Comparison of ENCODE assay signal across 8 cellular contexts in the genomic region with DNA sequence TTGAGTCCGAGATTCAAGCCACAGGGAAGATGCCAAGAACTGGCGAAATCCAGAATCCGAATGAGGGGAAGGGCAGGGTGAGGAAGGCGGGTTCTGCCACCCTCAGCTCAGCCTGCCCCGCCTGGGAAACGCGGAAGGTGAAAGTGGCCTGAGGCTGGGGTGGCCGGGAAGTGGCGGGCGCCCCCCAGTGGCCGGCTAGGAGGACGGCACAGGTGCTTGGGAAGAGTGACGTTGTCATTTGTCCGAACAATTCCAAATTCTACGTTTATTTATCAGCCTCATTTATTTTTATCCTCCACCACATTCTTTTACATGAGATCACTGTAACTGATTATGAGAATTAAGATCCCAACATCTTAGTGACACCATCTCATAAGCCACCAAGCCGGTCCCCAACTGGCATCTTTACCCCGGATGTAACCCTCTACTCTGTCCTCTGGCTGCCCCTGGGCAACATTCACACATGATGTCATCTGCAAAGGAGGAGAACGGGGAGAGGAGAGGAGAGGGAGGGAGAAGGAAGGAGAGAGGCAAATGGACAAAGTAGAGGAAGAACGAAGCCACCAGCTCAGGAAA. TPM values are rescaled to one million over a fixed set of nuclear protein-coding genes. Genes with fewer than 3 reads are reported as not detected.
A peak's percentile ranks its signal among the peaks of the same experiment; 100 is the strongest.
DNase-seq lines count a peak whose midpoint lies in the region; ATAC-seq, FAIRE-seq and TF ChIP-seq lines count a peak whose summit lies in the region.

No MANE protein-coding gene starts in this region.

- TF ChIP-seq POLR2A in A549 (IDR thresholded peaks at IDR 0.05; ENCODE audit: low read length) = no peak
- TF ChIP-seq POLR2A in GM12892 (IDR thresholded peaks at IDR 0.05; ENCODE audit: low read depth, low read length) = no peak

- H3K4me3 ChIP-seq in A549 (peak overlapping the region; percentile 24; the same call in 1 of the 3 replicates), mesenchymal stem cell (ENCODE audit: insufficient read depth in 1 of 2, low read depth in 1 of 2, low read length in 2 of 2) (no peak overlapping the region)

- DNase-seq in A549 (ENCODE audit: low read depth in 1 of 2, low spot score in 1 of 2) = peak; percentile 80 to 92
- DNase-seq in GM12892 (ENCODE audit: insufficient read length) = peak; percentile 85
- DNase-seq in NCI-H510A (lab: John Stamatoyannopoulos, UW) = peak; percentile 55
- DNase-seq in activated CD4-positive, alpha-beta T cell treated with anti-CD3 and anti-CD28 coated beads, Interleukin-2, amount 50 U/mL, for 4 hours = peak; percentile 44 to 48
- DNase-seq in ecto neural progenitor cell (ENCODE audit: low spot score) = peak; percentile 89
- peak; percentile 38 for DNase-seq in mesenchymal stem cell

- H3K9ac ChIP-seq in mesenchymal stem cell (ENCODE audit: low read length) = no peak overlapping the region

- H2AK5ac ChIP-seq in mesenchymal stem cell (ENCODE audit: low read length, severe bottlenecking) = no peak overlapping the region

- H4K8ac ChIP-seq in mesenchymal stem cell (ENCODE audit: low read length) = no peak overlapping the region

- H3K9me3 ChIP-seq in A549 (no peaks in the 10 kb centered on the region), mesenchymal stem cell (ENCODE audit: control insufficient read depth, low read length) (no peaks in the 10 kb centered on the region)

- H4K91ac ChIP-seq in mesenchymal stem cell (ENCODE audit: low read length) = no peak overlapping the region

- H3K27me3 Mint-ChIP-seq in stimulated activated memory B cell treated with anti-CD40 and anti-IgM and Interleukin-4, amounts not matched to agents 10 μg/mL and 1 μg/mL and 100 μg/mL, for 72 hours = peaks cover 93% of the 10 kb centered on the region

- H3K23ac ChIP-seq in mesenchymal stem cell (ENCODE audit: low read length in 2 of 2) = no peak overlapping the region

- H3K4me1 Mint-ChIP-seq in stimulated activated memory B cell treated with anti-CD40 and anti-IgM and Interleukin-4, amounts not matched to agents 10 μg/mL and 1 μg/mL and 100 μg/mL, for 72 hours = peaks cover 13% of the 10 kb centered on the region

- no peak overlapping the region for H3K14ac ChIP-seq in mesenchymal stem cell (ENCODE audit: low read length in 2 of 2)

- H3K27me3 ChIP-seq in mesenchymal stem cell (ENCODE audit: control insufficient read depth in 1 of 2, insufficient read depth in 1 of 2, low read length in 2 of 2) = peaks cover 87 to 90% of the 10 kb centered on the region in 2 experiments

- CTCF ChIA-PET in A549 (lab: Yijun Ruan, JAX) = interaction anchor here (0.6 to 33.9 kb wide), 36 partner anchors 9 to 569 kb away, joined by 3 to 948 read pairs (median 4); partner anchors contain the start of gene SRCIN1

- H3K9me3 Mint-ChIP-seq in stimulated activated memory B cell treated with anti-CD40 and anti-IgM and Interleukin-4, amounts not matched to agents 10 μg/mL and 1 μg/mL and 100 μg/mL, for 72 hours = no peaks in the 10 kb centered on the region

- WGBS in A549 (ENCODE audit: missing lambda C conversion rate) = 5% methylated on average over 19 of the region's 19 CpGs
- WGBS in mesenchymal stem cell = 22% methylated on average over 12 of the region's 19 CpGs

- no peak overlapping the region for H2AFZ ChIP-seq in mesenchymal stem cell (ENCODE audit: low read depth, low read length)

- H2BK5ac ChIP-seq in mesenchymal stem cell (ENCODE audit: low read depth, low read length, poor library complexity, severe bottlenecking) = no peak overlapping the region

- H3K4me3 Mint-ChIP-seq in stimulated activated memory B cell treated with anti-CD40 and anti-IgM and Interleukin-4, amounts not matched to agents 10 μg/mL and 1 μg/mL and 100 μg/mL, for 72 hours = no peak overlapping the region

- ATAC-seq in A549 = peak; percentile 79 to 91
- ATAC-seq in stimulated activated memory B cell treated with anti-CD40 and anti-IgM and Interleukin-4, amounts not matched to agents 10 μg/mL and 1 μg/mL and 100 μg/mL, for 72 hours = peak; percentile 80
- no peak for ATAC-seq in HG03039 (IDR thresholded peaks at IDR 0.05; ENCODE audit: unreplicated experiment)

- no peak overlapping the region for H2BK15ac ChIP-seq in mesenchymal stem cell (ENCODE audit: low read depth, poor library complexity, severe bottlenecking)

- no peak overlapping the region for H2BK12ac ChIP-seq in mesenchymal stem cell (ENCODE audit: low read length in 2 of 2)

- no peak for TF ChIP-seq EP300 in A549 (IDR thresholded peaks at IDR 0.05)

- H3K27ac Mint-ChIP-seq in stimulated activated memory B cell treated with anti-CD40 and anti-IgM and Interleukin-4, amounts not matched to agents 10 μg/mL and 1 μg/mL and 100 μg/mL, for 72 hours = no peak overlapping the region

- TF ChIP-seq RAD21 in A549 (conservative IDR thresholded peaks at IDR 0.05 in 1 of 2, IDR thresholded peaks at IDR 0.05 in 1 of 2) = peak; percentile 88 to 93

- POLR2A ChIA-PET in A549 (lab: Yijun Ruan, JAX) = interaction anchor here (0.6 to 1.7 kb wide), 5 partner anchors 23 to 1225 kb away, joined by 3 to 6 read pairs (median 4); no protein-coding TSS in a partner anchor

- H3K79me1 ChIP-seq in mesenchymal stem cell (replicated peaks; ENCODE audit: low read length, poor library complexity, severe bottlenecking) = no peaks in the 10 kb centered on the region

- TF ChIP-seq CTCF in A549 (IDR thresholded peaks at IDR 0.05) = peak; percentile 99

- H2BK120ac ChIP-seq in mesenchymal stem cell (ENCODE audit: low read depth, low read length) = no peak overlapping the region

- FAIRE-seq in A549 (lab: Jason Lieb, UNC) = no peak
- FAIRE-seq in GM12892 (lab: Jason Lieb, UNC) = no peak

- no peak overlapping the region for H3K4ac ChIP-seq in mesenchymal stem cell (ENCODE audit: low read depth in 1 of 2, low read length in 2 of 2)

- H3K18ac ChIP-seq in mesenchymal stem cell (ENCODE audit: low read depth in 1 of 2, low read length in 2 of 2) = no peak overlapping the region

- H3K36me3 Mint-ChIP-seq in stimulated activated memory B cell treated with anti-CD40 and anti-IgM and Interleukin-4, amounts not matched to agents 10 μg/mL and 1 μg/mL and 100 μg/mL, for 72 hours = no peaks in the 10 kb centered on the region

- H3K4me1 ChIP-seq in A549 = peaks cover 28% of the 10 kb centered on the region
- peaks cover 19% of the 10 kb centered on the region for H3K4me1 ChIP-seq in mesenchymal stem cell (ENCODE audit: control insufficient read depth, insufficient read depth, low read depth, low read length)

- H3K27ac ChIP-seq in A549 = peak overlapping the region; percentile 51 to 63; a peak in 5 of 6 replicates
- no peak overlapping the region for H3K27ac ChIP-seq in mesenchymal stem cell (ENCODE audit: low read length, poor library complexity, severe bottlenecking)

- H3K36me3 ChIP-seq in mesenchymal stem cell (ENCODE audit: control insufficient read depth in 1 of 2, insufficient read depth in 2 of 2, low read depth in 1 of 2, low read length in 2 of 2) = no peaks in the 10 kb centered on the region

- H3K4me2 ChIP-seq in A549 = peak overlapping the region; percentile 83
- no peak overlapping the region for H3K4me2 ChIP-seq in mesenchymal stem cell (ENCODE audit: low read length, poor library complexity, severe bottlenecking)

TF ChIP-seq in A549, 52 proteins besides CTCF, POLR2A, EP300 and RAD21 (continues in another document):
- TF ChIP-seq HEYL (CRISPR knock-in tag; IDR thresholded peaks at IDR 0.05) (no peak), NPAS2 (CRISPR knock-in tag; IDR thresholded peaks at IDR 0.05; ENCODE audit: borderline replicate concordance) (no peak), CBX8 (IDR thresholded peaks at IDR 0.05) (no peak), BHLHE40 (IDR thresholded peaks at IDR 0.05; ENCODE audit: low read depth, low read length) (no peak), MYC (IDR thresholded peaks at IDR 0.05; ENCODE audit: borderline replicate concordance, low read length) (no peak), HES2 (IDR thresholded peaks at IDR 0.05) (no peak), MAX (IDR thresholded peaks at IDR 0.05) (peak; percentile 44; the same call in 1 of the 2 replicates)
- TF ChIP-seq, protein P1, sequence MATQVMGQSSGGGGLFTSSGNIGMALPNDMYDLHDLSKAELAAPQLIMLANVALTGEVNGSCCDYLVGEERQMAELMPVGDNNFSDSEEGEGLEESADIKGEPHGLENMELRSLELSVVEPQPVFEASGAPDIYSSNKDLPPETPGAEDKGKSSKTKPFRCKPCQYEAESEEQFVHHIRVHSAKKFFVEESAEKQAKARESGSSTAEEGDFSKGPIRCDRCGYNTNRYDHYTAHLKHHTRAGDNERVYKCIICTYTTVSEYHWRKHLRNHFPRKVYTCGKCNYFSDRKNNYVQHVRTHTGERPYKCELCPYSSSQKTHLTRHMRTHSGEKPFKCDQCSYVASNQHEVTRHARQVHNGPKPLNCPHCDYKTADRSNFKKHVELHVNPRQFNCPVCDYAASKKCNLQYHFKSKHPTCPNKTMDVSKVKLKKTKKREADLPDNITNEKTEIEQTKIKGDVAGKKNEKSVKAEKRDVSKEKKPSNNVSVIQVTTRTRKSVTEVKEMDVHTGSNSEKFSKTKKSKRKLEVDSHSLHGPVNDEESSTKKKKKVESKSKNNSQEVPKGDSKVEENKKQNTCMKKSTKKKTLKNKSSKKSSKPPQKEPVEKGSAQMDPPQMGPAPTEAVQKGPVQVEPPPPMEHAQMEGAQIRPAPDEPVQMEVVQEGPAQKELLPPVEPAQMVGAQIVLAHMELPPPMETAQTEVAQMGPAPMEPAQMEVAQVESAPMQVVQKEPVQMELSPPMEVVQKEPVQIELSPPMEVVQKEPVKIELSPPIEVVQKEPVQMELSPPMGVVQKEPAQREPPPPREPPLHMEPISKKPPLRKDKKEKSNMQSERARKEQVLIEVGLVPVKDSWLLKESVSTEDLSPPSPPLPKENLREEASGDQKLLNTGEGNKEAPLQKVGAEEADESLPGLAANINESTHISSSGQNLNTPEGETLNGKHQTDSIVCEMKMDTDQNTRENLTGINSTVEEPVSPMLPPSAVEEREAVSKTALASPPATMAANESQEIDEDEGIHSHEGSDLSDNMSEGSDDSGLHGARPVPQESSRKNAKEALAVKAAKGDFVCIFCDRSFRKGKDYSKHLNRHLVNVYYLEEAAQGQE (IDR thresholded peaks at IDR 0.05) = no peak

RNA-seq across cellular contexts. Expression of gene SRCIN1, which starts 21.3 kb away (rescaled TPM):
- polyA plus RNA-seq in A549 (2011; rRNA removed) (1.3 and 1.4 TPM in 2 replicates), A549 (2017; fragmentation: RNase III; extraction: RNeasy Plus Mini Kit Qiagen cat#74134 plus additional on column Dnase treatment) (2.1 to 3.4 TPM (median 2.6 TPM) in 3 replicates)
- 1.9 and 2.0 TPM in 2 replicates for polyA plus RNA-seq in A549 (2012; cell fraction: cytosol; rRNA removed)
- 8.0 and 16.8 TPM in 2 replicates for polyA plus RNA-seq in A549 (2012; cell fraction: nucleus; rRNA removed)
- 1.2 and 2.1 TPM in 2 replicates for polyA minus RNA-seq in A549 (2011; rRNA and poly(A)+ RNA removed)
- polyA plus RNA-seq in GM12892 (2012; ENCODE audit: missing spikeins) = 0.13 TPM
- polyA plus RNA-seq in mesenchymal stem cell (2013, experiment 1 of 2) = 0.04 TPM
- not detected for polyA plus RNA-seq in mesenchymal stem cell (2013, experiment 2 of 2)

Comparison
In these comparisons a context has a peak if more than half of its experiments do, and no peak if none do; other contexts are left out.
1. DNase-seq: peak in every context shown above with its lines; median percentile 89 in ecto neural progenitor cell; 86 in A549; 85 in GM12892; 55 in NCI-H510A; 46 in activated CD4-positive, alpha-beta T cell treated with anti-CD3 and anti-CD28 coated beads, Interleukin-2, amount 50 U/mL, for 4 hours; 38 in mesenchymal stem cell.